In the genomic region with DNA sequence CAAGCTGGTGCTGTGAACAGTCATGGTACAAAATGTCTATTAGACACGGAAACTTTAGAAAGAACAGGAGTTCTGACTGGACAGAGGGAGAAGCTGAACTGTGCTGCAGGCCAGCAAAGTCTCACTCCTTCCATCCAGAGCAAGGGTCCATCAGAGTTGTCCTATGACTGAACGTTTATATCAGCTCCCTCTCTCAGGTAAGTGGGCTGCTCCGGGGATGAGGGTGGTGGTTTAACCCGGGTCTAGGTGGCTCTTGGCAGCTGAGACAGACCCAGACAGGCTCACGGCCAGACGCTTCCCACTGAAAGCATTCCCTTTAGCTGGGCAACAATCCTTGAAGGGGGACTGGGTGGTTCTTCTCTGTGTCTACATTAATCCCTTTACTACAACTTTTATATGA, we compare ENCODE assay signal across 21 cellular contexts.
"Had no signal": no experiment of that assay in that cellular context is flagged by ENCODE, and none has a peak within 500 bp of the region (broad histone marks: within the 10 kb centered on the region; RNA-seq: fewer than 3 reads in every experiment).

No MANE protein-coding gene starts in this region.

- H3K36me3 ChIP-seq: esophagus muscularis mucosa, gastroesophageal sphincter, heart left ventricle, left lung, lower lobe of right lung had no signal

- H3K4me3 ChIP-seq: coronary artery, dorsolateral prefrontal cortex, esophagus muscularis mucosa, gastroesophageal sphincter, heart left ventricle, hepatocyte, left lung, lower lobe of right lung, mucosa of descending colon had no signal

- H3K27ac Mint-ChIP-seq: mesothelial cell of epicardium had no signal

- H3K4me1 Mint-ChIP-seq: mesothelial cell of epicardium had no signal

- H3K4me2 ChIP-seq: hepatocyte had no signal

- DNase-seq: dermis blood vessel endothelial cell; dorsolateral prefrontal cortex; effector CD4-positive, alpha-beta T cell; effector memory CD4-positive, alpha-beta T cell; foreskin keratinocyte; heart left ventricle; hypothalamus; left cardiac atrium; left ventricle myocardium superior; lower lobe of right lung; mesenchymal stem cell; mucosa of descending colon had no signal

- H3K4me3 Mint-ChIP-seq: mesothelial cell of epicardium had no signal

- H3K9me3 Mint-ChIP-seq: mesothelial cell of epicardium had no signal

- H3K36me3 Mint-ChIP-seq: mesothelial cell of epicardium had no signal

- H3K9me3 ChIP-seq: esophagus muscularis mucosa, gastroesophageal sphincter, heart left ventricle, left lung, lower lobe of right lung, mucosa of descending colon had no signal

- H2AFZ ChIP-seq: hepatocyte had no signal

- H3K4me1 ChIP-seq: esophagus muscularis mucosa, foreskin keratinocyte, gastroesophageal sphincter, heart left ventricle, left lung, lower lobe of right lung had no signal

- H3K27ac ChIP-seq: coronary artery, esophagus muscularis mucosa, foreskin keratinocyte, gastroesophageal sphincter, heart left ventricle, hepatocyte, left lung, lower lobe of right lung had no signal

- H3K79me2 ChIP-seq: hepatocyte had no signal

- H3K27me3 ChIP-seq: dorsolateral prefrontal cortex, esophagus muscularis mucosa, foreskin keratinocyte, gastroesophageal sphincter, heart left ventricle, hepatocyte, left lung had no signal

- ATAC-seq: foreskin keratinocyte, gastroesophageal sphincter, heart left ventricle, left cardiac atrium, left lung, left ventricle myocardium superior, lower lobe of right lung, mucosa of descending colon had no signal

- FAIRE-seq: endothelial cell of umbilical vein, islet of Langerhans, keratinocyte had no signal
